ENCODE assay signal across 2 cellular contexts in genomic region chr19:1979642-1980041, GRCh38.
TF ChIP-seq lines count a peak whose summit lies in the region.

No MANE protein-coding gene starts in this region.

TF ChIP-seq in K562, 482 proteins besides CTCF, POLR2A, EP300 and RAD21:
- TF ChIP-seq, protein P1, sequence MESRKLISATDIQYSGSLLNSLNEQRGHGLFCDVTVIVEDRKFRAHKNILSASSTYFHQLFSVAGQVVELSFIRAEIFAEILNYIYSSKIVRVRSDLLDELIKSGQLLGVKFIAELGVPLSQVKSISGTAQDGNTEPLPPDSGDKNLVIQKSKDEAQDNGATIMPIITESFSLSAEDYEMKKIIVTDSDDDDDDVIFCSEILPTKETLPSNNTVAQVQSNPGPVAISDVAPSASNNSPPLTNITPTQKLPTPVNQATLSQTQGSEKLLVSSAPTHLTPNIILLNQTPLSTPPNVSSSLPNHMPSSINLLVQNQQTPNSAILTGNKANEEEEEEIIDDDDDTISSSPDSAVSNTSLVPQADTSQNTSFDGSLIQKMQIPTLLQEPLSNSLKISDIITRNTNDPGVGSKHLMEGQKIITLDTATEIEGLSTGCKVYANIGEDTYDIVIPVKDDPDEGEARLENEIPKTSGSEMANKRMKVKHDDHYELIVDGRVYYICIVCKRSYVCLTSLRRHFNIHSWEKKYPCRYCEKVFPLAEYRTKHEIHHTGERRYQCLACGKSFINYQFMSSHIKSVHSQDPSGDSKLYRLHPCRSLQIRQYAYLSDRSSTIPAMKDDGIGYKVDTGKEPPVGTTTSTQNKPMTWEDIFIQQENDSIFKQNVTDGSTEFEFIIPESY (CRISPR knock-in tag; IDR thresholded peaks at IDR 0.05), result peak; percentile 64
- no peak for TF ChIP-seq FOXP1 (CRISPR knock-in tag; IDR thresholded peaks at IDR 0.05)

TF ChIP-seq in SK-N-SH, 30 proteins besides CTCF, POLR2A, EP300 and RAD21:
- no peak for TF ChIP-seq MEF2A (IDR thresholded peaks at IDR 0.05; ENCODE audit: borderline replicate concordance, low read depth)
- TF ChIP-seq, protein P2, sequence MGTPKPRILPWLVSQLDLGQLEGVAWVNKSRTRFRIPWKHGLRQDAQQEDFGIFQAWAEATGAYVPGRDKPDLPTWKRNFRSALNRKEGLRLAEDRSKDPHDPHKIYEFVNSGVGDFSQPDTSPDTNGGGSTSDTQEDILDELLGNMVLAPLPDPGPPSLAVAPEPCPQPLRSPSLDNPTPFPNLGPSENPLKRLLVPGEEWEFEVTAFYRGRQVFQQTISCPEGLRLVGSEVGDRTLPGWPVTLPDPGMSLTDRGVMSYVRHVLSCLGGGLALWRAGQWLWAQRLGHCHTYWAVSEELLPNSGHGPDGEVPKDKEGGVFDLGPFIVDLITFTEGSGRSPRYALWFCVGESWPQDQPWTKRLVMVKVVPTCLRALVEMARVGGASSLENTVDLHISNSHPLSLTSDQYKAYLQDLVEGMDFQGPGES (IDR thresholded peaks at IDR 0.05; ENCODE audit: low read depth, low read length), result no peak
- TF ChIP-seq, protein P3, sequence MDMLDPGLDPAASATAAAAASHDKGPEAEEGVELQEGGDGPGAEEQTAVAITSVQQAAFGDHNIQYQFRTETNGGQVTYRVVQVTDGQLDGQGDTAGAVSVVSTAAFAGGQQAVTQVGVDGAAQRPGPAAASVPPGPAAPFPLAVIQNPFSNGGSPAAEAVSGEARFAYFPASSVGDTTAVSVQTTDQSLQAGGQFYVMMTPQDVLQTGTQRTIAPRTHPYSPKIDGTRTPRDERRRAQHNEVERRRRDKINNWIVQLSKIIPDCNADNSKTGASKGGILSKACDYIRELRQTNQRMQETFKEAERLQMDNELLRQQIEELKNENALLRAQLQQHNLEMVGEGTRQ (IDR thresholded peaks at IDR 0.05; ENCODE audit: borderline replicate concordance, low read depth, low read length), result no peak
- TF ChIP-seq, protein P1 (IDR thresholded peaks at IDR 0.05; ENCODE audit: borderline replicate concordance, low read depth), result no peak
- TF ChIP-seq FOSL2 (IDR thresholded peaks at IDR 0.05; ENCODE audit: borderline replicate concordance, low read depth), result no peak
- TF ChIP-seq TAF1 (IDR thresholded peaks at IDR 0.05; ENCODE audit: borderline replicate concordance, low read depth, low read length), result no peak
